Comparison of ENCODE assay signal across 8 cellular contexts in the genomic region with DNA sequence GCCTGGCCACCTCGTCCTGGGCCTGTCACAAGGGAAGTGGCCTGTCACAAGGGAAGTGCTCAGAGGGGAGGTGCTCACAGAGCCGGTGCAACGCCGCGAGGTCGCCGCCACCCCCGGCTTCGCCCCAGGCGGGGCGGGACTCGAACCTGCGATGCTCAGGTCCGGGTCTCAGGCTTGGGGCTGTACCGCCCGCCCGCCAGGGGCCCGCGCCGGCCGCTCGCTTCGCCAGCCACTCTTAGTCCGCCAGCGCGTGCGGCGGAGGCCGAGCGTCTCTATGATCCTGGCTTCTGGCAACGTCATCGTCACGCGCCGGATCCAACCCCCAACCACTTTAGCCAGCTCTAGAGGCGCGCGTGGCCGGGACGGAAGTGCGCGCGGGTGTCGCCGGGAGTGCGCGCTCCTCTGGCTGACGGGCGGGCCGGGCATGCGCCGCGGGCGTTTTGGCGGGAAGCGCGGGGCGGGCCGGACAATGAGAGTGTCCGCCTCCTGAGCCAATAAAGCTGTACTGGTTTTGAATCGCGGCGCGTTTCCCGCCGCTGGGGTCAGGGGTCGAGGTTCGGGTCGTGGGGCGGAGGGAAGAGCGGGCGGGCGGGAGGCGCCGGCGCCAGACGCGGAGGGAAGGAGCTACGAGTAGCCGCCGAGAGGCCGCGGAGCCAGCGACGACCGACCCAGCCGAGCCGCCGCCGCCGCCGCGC. TPM values are rescaled to one million over a fixed set of nuclear protein-coding genes. Genes with fewer than 3 reads are reported as not detected.
DNase-seq lines count a peak whose midpoint lies in the region; TF ChIP-seq lines count a peak whose summit lies in the region.

A gene with protein sequence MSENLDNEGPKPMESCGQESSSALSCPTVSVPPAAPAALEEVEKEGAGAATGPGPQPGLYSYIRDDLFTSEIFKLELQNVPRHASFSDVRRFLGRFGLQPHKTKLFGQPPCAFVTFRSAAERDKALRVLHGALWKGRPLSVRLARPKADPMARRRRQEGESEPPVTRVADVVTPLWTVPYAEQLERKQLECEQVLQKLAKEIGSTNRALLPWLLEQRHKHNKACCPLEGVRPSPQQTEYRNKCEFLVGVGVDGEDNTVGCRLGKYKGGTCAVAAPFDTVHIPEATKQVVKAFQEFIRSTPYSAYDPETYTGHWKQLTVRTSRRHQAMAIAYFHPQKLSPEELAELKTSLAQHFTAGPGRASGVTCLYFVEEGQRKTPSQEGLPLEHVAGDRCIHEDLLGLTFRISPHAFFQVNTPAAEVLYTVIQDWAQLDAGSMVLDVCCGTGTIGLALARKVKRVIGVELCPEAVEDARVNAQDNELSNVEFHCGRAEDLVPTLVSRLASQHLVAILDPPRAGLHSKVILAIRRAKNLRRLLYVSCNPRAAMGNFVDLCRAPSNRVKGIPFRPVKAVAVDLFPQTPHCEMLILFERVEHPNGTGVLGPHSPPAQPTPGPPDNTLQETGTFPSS (minus strand): TSS at position 276 of the 695 bp plus-strand sequence. CDS start 320 bp downstream, outside the sequence.

- DNase-seq in GM04504 (ENCODE audit: low read depth), result peak; percentile 96
- peak; percentile 91 for DNase-seq in HFF-Myc (ENCODE audit: extremely low read depth, low read depth)
- peak; percentile 98 for DNase-seq in NAMALWA (ENCODE audit: low spot score)
- DNase-seq in SK-N-DZ (ENCODE audit: low spot score), result peak; percentile 97
- peak; percentile 98 for DNase-seq in activated naive CD4-positive, alpha-beta T cell treated with anti-CD3 and anti-CD28 coated beads, Interleukin-2, amount 10 ng/mL, durations not matched to agents 7 days and 5 days
- DNase-seq in globus pallidus (ENCODE audit: low spot score), result peak; percentile 95
- DNase-seq in occipital lobe (lab: John Stamatoyannopoulos, UW), result peak; percentile 95

- no peaks in the 10 kb centered on the region for H3K9me3 Mint-ChIP-seq in activated naive CD4-positive, alpha-beta T cell treated with anti-CD3 and anti-CD28 coated beads, Interleukin-2, amount 10 ng/mL, durations not matched to agents 7 days and 5 days

- H3K4me3 Mint-ChIP-seq in activated naive CD4-positive, alpha-beta T cell treated with anti-CD3 and anti-CD28 coated beads, Interleukin-2, amount 10 ng/mL, durations not matched to agents 7 days and 5 days, result peak within 1 kb of the TSS; percentile 90

- H3K36me3 Mint-ChIP-seq in activated naive CD4-positive, alpha-beta T cell treated with anti-CD3 and anti-CD28 coated beads, Interleukin-2, amount 10 ng/mL, durations not matched to agents 7 days and 5 days, result peaks cover 38% of the 10 kb centered on the region

- H3K27ac Mint-ChIP-seq in activated naive CD4-positive, alpha-beta T cell treated with anti-CD3 and anti-CD28 coated beads, Interleukin-2, amount 10 ng/mL, durations not matched to agents 7 days and 5 days, result peak within 1 kb of the TSS; percentile 96

- peak within 1 kb of the TSS; percentile 87 for H3K4me3 ChIP-seq in HFF-Myc (replicated peaks; ENCODE audit: low read depth, low read length)

- peak within 1 kb of the TSS; percentile 79 for H3K27ac ChIP-seq in temporal lobe (ENCODE audit: low read depth, low read length)

- CTCF ChIA-PET in activated naive CD4-positive, alpha-beta T cell treated with anti-CD3 and anti-CD28 coated beads, Interleukin-2, amount 10 ng/mL, durations not matched to agents 7 days and 5 days (lab: Charles Lee), result interaction anchor here (1.1 to 2.4 kb wide), 2 partner anchors 12 to 164 kb away, joined by 3 to 9 read pairs; no protein-coding TSS in a partner anchor

- H3K4me1 Mint-ChIP-seq in activated naive CD4-positive, alpha-beta T cell treated with anti-CD3 and anti-CD28 coated beads, Interleukin-2, amount 10 ng/mL, durations not matched to agents 7 days and 5 days, result peaks cover 54% of the 10 kb centered on the region

- H3K27me3 Mint-ChIP-seq in activated naive CD4-positive, alpha-beta T cell treated with anti-CD3 and anti-CD28 coated beads, Interleukin-2, amount 10 ng/mL, durations not matched to agents 7 days and 5 days, result no peaks in the 10 kb centered on the region

- no peak for TF ChIP-seq CTCF in HFF-Myc (IDR thresholded peaks at IDR 0.05; ENCODE audit: low read depth, low read length, missing control alignments)

RNA-seq across cellular contexts. Expression of the gene that starts here (rescaled TPM):
- 46.2 and 86.0 TPM in 2 replicates for polyA plus RNA-seq in SK-N-DZ (2014; cell fraction: cytosol; rRNA removed)
- 526 and 564 TPM in 2 replicates for polyA plus RNA-seq in SK-N-DZ (2014; cell fraction: nucleus; rRNA removed)
- total RNA-seq in occipital lobe, result 25.9 TPM
- total RNA-seq in temporal lobe, result 22.1 TPM

Comparison
In these comparisons a context has a peak if more than half of its experiments do, and no peak if none do; other contexts are left out.
1. Peak in every context shown above with its lines: DNase-seq, H3K4me3 ChIP-seq and H3K27ac ChIP-seq.